ENCODE assay signal across 9 cellular contexts in genomic region chr17:35387496-35387895, GRCh38.
"Had no signal": no experiment of that assay in that cellular context is flagged by ENCODE, and none has a peak within 500 bp of the region (broad histone marks: within the 10 kb centered on the region; RNA-seq: fewer than 3 reads in every experiment).

No MANE protein-coding gene starts in this region.

- DNase-seq: GM23248, GOT3, H7, H9, HCEC 1CT, HFFc6 had no signal

- H3K27ac ChIP-seq: GM23248 had no signal

- ATAC-seq: GM23338, HCT116 had no signal

- H3K36me3 ChIP-seq: HAP-1 had no signal

- H3K4me3 ChIP-seq: GM23248, GM23338, HAP-1 had no signal

- H3K4me1 ChIP-seq: HAP-1 had no signal
